8 cellular contexts compared by ENCODE assay signal in the genomic region with DNA sequence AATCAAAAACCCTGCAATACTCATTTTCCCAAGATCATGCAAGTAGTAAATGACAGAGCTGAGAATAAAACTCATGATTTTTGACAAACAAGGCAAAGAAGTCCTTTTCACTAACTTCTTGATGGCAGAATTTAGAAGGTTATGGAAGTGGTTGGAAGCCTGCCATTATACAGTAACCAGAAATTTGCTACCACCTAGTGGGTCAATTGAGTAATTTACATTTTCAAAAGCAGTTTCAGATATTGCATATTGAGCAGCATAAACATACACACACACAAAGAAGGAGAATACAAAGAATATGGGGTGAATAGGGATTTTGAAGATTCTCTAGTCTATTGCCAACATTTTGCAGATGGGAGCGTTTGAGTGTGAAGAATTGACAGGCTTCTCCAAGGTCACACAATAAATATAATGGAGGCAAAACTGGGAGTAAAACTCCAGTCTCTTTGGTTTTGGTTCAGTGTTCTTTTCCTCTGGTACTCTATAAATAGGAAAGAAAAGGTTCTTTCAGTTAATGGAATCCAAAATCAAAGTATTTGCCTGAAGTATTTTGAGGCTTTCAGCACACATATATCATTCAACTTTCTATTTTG.
DNase-seq lines count a peak whose midpoint lies in the region; FAIRE-seq and TF ChIP-seq lines count a peak whose summit lies in the region.

No MANE protein-coding gene starts in this region.

- H3K79me2 ChIP-seq in astrocyte (ENCODE audit: insufficient read depth, low read length): no peaks in the 10 kb centered on the region

- no peak for TF ChIP-seq POLR2A in uterus (IDR thresholded peaks at IDR 0.05)

- no peak overlapping the region for H2AFZ ChIP-seq in astrocyte (ENCODE audit: low read depth, low read length)

- H3K36me3 ChIP-seq in astrocyte (ENCODE audit: insufficient read depth, low read length) (no peaks in the 10 kb centered on the region), kidney epithelial cell (ENCODE audit: control insufficient read depth, insufficient read depth, low read length) (no peaks in the 10 kb centered on the region), uterus (no peaks in the 10 kb centered on the region)

- H3K9me3 Mint-ChIP-seq in astrocyte (ENCODE audit: unreplicated experiment): peaks cover 3% of the 10 kb centered on the region
- no peaks in the 10 kb centered on the region for H3K9me3 Mint-ChIP-seq in activated CD4-positive, alpha-beta T cell treated with anti-CD3 and anti-CD28 coated beads, Interleukin-2, amount 10 ng/mL, durations not matched to agents 24 days and 14 days

- H4K20me1 ChIP-seq in astrocyte (ENCODE audit: insufficient read depth, low read length): no peaks in the 10 kb centered on the region

- H3K4me3 Mint-ChIP-seq in astrocyte (ENCODE audit: unreplicated experiment): no peak overlapping the region
- no peak overlapping the region for H3K4me3 Mint-ChIP-seq in activated CD4-positive, alpha-beta T cell treated with anti-CD3 and anti-CD28 coated beads, Interleukin-2, amount 10 ng/mL, durations not matched to agents 24 days and 14 days

- no peak overlapping the region for H3K27ac Mint-ChIP-seq in astrocyte (ENCODE audit: unreplicated experiment)
- no peak overlapping the region for H3K27ac Mint-ChIP-seq in activated CD4-positive, alpha-beta T cell treated with anti-CD3 and anti-CD28 coated beads, Interleukin-2, amount 10 ng/mL, durations not matched to agents 24 days and 14 days

- peak; percentile 33 for TF ChIP-seq CTCF in HFF-Myc (IDR thresholded peaks at IDR 0.05; ENCODE audit: low read depth, low read length, missing control alignments)
- peak; percentile 56 for TF ChIP-seq CTCF in astrocyte (IDR thresholded peaks at IDR 0.05; ENCODE audit: insufficient read depth, low read depth, low read length)
- TF ChIP-seq CTCF in kidney epithelial cell (IDR thresholded peaks at IDR 0.05; ENCODE audit: insufficient read depth, low read length, poor library complexity, severe bottlenecking): peak; percentile 40
- peak; percentile 38 to 64 (median 48) for TF ChIP-seq CTCF in uterus (IDR thresholded peaks at IDR 0.05)

- no peak overlapping the region for H3K4me3 ChIP-seq in HFF-Myc (replicated peaks; ENCODE audit: low read depth, low read length)
- H3K4me3 ChIP-seq in astrocyte (ENCODE audit: insufficient read depth, low read depth, low read length): no peak overlapping the region
- H3K4me3 ChIP-seq in kidney epithelial cell (ENCODE audit: low read depth, low read length): no peak overlapping the region
- no peak overlapping the region for H3K4me3 ChIP-seq in uterus

- H3K27me3 ChIP-seq in astrocyte (ENCODE audit: insufficient read depth, low read length) (no peaks in the 10 kb centered on the region), kidney epithelial cell (ENCODE audit: control insufficient read depth, insufficient read depth, low read length) (no peaks in the 10 kb centered on the region), uterus (no peaks in the 10 kb centered on the region)

- H3K36me3 Mint-ChIP-seq in astrocyte (ENCODE audit: low read depth, unreplicated experiment): no peaks in the 10 kb centered on the region
- H3K36me3 Mint-ChIP-seq in activated CD4-positive, alpha-beta T cell treated with anti-CD3 and anti-CD28 coated beads, Interleukin-2, amount 10 ng/mL, durations not matched to agents 24 days and 14 days (ENCODE audit: low read depth): no peaks in the 10 kb centered on the region

- H3K9me3 ChIP-seq in astrocyte (ENCODE audit: insufficient read depth, low read depth, low read length): no peaks in the 10 kb centered on the region
- H3K9me3 ChIP-seq in uterus: no peaks in the 10 kb centered on the region

- H3K4me2 ChIP-seq in astrocyte (ENCODE audit: low read length): no peak overlapping the region

- H3K4me1 Mint-ChIP-seq in astrocyte (ENCODE audit: low read depth, unreplicated experiment): peaks cover 12% of the 10 kb centered on the region
- no peaks in the 10 kb centered on the region for H3K4me1 Mint-ChIP-seq in activated CD4-positive, alpha-beta T cell treated with anti-CD3 and anti-CD28 coated beads, Interleukin-2, amount 10 ng/mL, durations not matched to agents 24 days and 14 days

- H3K27ac ChIP-seq in astrocyte (ENCODE audit: low read depth, low read length): no peak overlapping the region
- H3K27ac ChIP-seq in uterus: no peak overlapping the region

- DNase-seq in NCI-H82 (lab: John Stamatoyannopoulos, UW): peak; percentile 39
- no peak for DNase-seq in NCI-H82 treated with DMSO at 0.1 percent for 48 hours (lab: John Stamatoyannopoulos, UW; ENCODE audit: unreplicated experiment)
- DNase-seq in HFF-Myc (ENCODE audit: extremely low read depth, low read depth): peak; percentile 15
- DNase-seq in NCI-H187 treated with DMSO at 0.1 percent for 48 hours (lab: John Stamatoyannopoulos, UW): peak; percentile 8
- peak; percentile 38 for DNase-seq in astrocyte (ENCODE audit: low read depth)
- peak; percentile 9 for DNase-seq in kidney epithelial cell (ENCODE audit: low read depth)
- no peak for DNase-seq in uterus
- DNase-seq in activated CD4-positive, alpha-beta T cell treated with anti-CD3 and anti-CD28 coated beads, Interleukin-2, amount 10 ng/mL, durations not matched to agents 24 days and 14 days: no peak

- FAIRE-seq in astrocyte (lab: Jason Lieb, UNC): peak; percentile 91

- H3K4me1 ChIP-seq in astrocyte (ENCODE audit: insufficient read depth, low read length) (peaks cover 6% of the 10 kb centered on the region), uterus (no peaks in the 10 kb centered on the region)

- intact Hi-C loops in uterus (cut with DNase I; ENCODE audit: low total_unique reads): no loop called here
- intact Hi-C loops in activated CD4-positive, alpha-beta T cell treated with anti-CD3 and anti-CD28 coated beads, Interleukin-2, amount 10 ng/mL, durations not matched to agents 24 days and 14 days (cut with micrococcal nuclease): loop anchor here (2.0 to 5.0 kb wide), 3 partner anchors 529 to 1113 kb away; no protein-coding TSS in a partner anchor

- no peaks in the 10 kb centered on the region for H3K27me3 Mint-ChIP-seq in astrocyte (ENCODE audit: low read depth, unreplicated experiment)
- H3K27me3 Mint-ChIP-seq in activated CD4-positive, alpha-beta T cell treated with anti-CD3 and anti-CD28 coated beads, Interleukin-2, amount 10 ng/mL, durations not matched to agents 24 days and 14 days: no peaks in the 10 kb centered on the region

- H3K9ac ChIP-seq in astrocyte (ENCODE audit: low read length): no peak overlapping the region

Comparison
In these comparisons a context has a peak if more than half of its experiments do, and no peak if none do; other contexts are left out.
1. DNase-seq: peak in NCI-H82 (single experiment), HFF-Myc (single experiment), NCI-H187 treated with DMSO at 0.1 percent for 48 hours (single experiment), astrocyte (single experiment) and kidney epithelial cell (single experiment); none in NCI-H82 treated with DMSO at 0.1 percent for 48 hours (single experiment), uterus (0 of 2) and activated CD4-positive, alpha-beta T cell treated with anti-CD3 and anti-CD28 coated beads, Interleukin-2, amount 10 ng/mL, durations not matched to agents 24 days and 14 days (single experiment).
2. Peak in every context shown above with its lines, with median percentiles within 50 percentile points of each other: CTCF ChIP-seq.